18 cellular contexts compared by ENCODE assay signal in genomic region chr3:119825820-119826219, GRCh38. TPM values are rescaled to one million over a fixed set of nuclear protein-coding genes. Genes with fewer than 3 reads are reported as not detected.
DNase-seq lines count a peak whose midpoint lies in the region; ATAC-seq and TF ChIP-seq lines count a peak whose summit lies in the region.
"Had no signal": no experiment of that assay in that cellular context is flagged by ENCODE, and none has a peak within 500 bp of the region (broad histone marks: within the 10 kb centered on the region; RNA-seq: fewer than 3 reads in every experiment).

No MANE protein-coding gene starts in this region.

- H3K9ac ChIP-seq in neuronal stem cell (ENCODE audit: low read depth, low read length, poor library complexity): no peak overlapping the region

- H2BK5ac ChIP-seq in neuronal stem cell (ENCODE audit: low read length): no peak overlapping the region

- H3K27ac Mint-ChIP-seq in activated T-helper 17 cell treated with anti-CD3 and anti-CD28 coated beads, Interleukin-2, amount 50 U/mL, for 72 hours: peak overlapping the region; percentile 1
- H3K27ac Mint-ChIP-seq: CD8-positive, alpha-beta T cell had no signal

- no peaks in the 10 kb centered on the region for H3K4me1 Mint-ChIP-seq in activated T-helper 17 cell treated with anti-CD3 and anti-CD28 coated beads, Interleukin-2, amount 50 U/mL, for 72 hours

- no peak overlapping the region for H3K27ac ChIP-seq in HEK293 (ENCODE audit: extremely low read depth, low read depth, low read length)
- peak overlapping the region; percentile 54 for H3K27ac ChIP-seq in neuronal stem cell (replicated peaks; ENCODE audit: low read length)
- no peak overlapping the region for H3K27ac ChIP-seq in gastrocnemius medialis
- H3K27ac ChIP-seq: SJCRH30 had no signal

- no peaks in the 10 kb centered on the region for H3K9me3 Mint-ChIP-seq in activated T-helper 17 cell treated with anti-CD3 and anti-CD28 coated beads, Interleukin-2, amount 50 U/mL, for 72 hours
- H3K9me3 Mint-ChIP-seq: CD8-positive, alpha-beta T cell had no signal

- no peak for ATAC-seq in activated T-helper 17 cell treated with anti-CD3 and anti-CD28 coated beads, Interleukin-2, amount 50 U/mL, for 72 hours (replicated peaks)
- ATAC-seq in left lobe of liver (peak; percentile 82), GM21447 (IDR thresholded peaks at IDR 0.05; ENCODE audit: unreplicated experiment) (no peak), gastrocnemius medialis (no peak)
- ATAC-seq: CD8-positive, alpha-beta T cell had no signal

- H3K23ac ChIP-seq in neuronal stem cell (ENCODE audit: low read depth, low read length, poor library complexity): no peak overlapping the region

- H3K79me1 ChIP-seq in neuronal stem cell (ENCODE audit: low read depth, low read length): no peaks in the 10 kb centered on the region

- H2AFZ ChIP-seq in neuronal stem cell (ENCODE audit: low read length): no peak overlapping the region

- CTCF ChIA-PET in HEK293 (lab: Yijun Ruan, JAX): no interaction called here

- no peak for TF ChIP-seq POLR2A in gastrocnemius medialis (IDR thresholded peaks at IDR 0.05)

- no peak overlapping the region for H3K4me3 ChIP-seq in HEK293 (ENCODE audit: low read depth, low read length)
- no peak overlapping the region for H3K4me3 ChIP-seq in neuronal stem cell (ENCODE audit: low read length in 2 of 2)
- H3K4me3 ChIP-seq in gastrocnemius medialis: no peak overlapping the region
- H3K4me3 ChIP-seq: SJCRH30 had no signal

- H2BK120ac ChIP-seq in neuronal stem cell (ENCODE audit: low read depth, low read length): no peak overlapping the region

- H2BK15ac ChIP-seq in neuronal stem cell (ENCODE audit: low read length): no peak overlapping the region

- H3K18ac ChIP-seq in neuronal stem cell (ENCODE audit: low read length): no peak overlapping the region

- H2BK12ac ChIP-seq in neuronal stem cell (ENCODE audit: low read length): no peak overlapping the region

- H3K4ac ChIP-seq in neuronal stem cell (ENCODE audit: low read length): no peak overlapping the region

- H3K27me3 Mint-ChIP-seq in activated T-helper 17 cell treated with anti-CD3 and anti-CD28 coated beads, Interleukin-2, amount 50 U/mL, for 72 hours: no peaks in the 10 kb centered on the region

- H2AK5ac ChIP-seq in neuronal stem cell (ENCODE audit: low read depth, low read length): no peak overlapping the region

- no peak overlapping the region for H3K14ac ChIP-seq in neuronal stem cell (ENCODE audit: low read length)

- H3K36me3 ChIP-seq in HEK293 (ENCODE audit: control insufficient read depth in 2 of 2, insufficient read depth in 1 of 2, low read length in 2 of 2) (peaks cover 0 to 14% of the 10 kb centered on the region in 2 experiments; a peak in 1 of 3 replicates), neuronal stem cell (replicated peaks in 1 of 2; ENCODE audit: control insufficient read depth in 2 of 2, insufficient read depth in 2 of 2, low read length in 2 of 2) (peaks cover 6 to 35% of the 10 kb centered on the region in 2 donors), gastrocnemius medialis (no peaks in the 10 kb centered on the region)

- no peak overlapping the region for H3K4me2 ChIP-seq in neuronal stem cell (ENCODE audit: insufficient read depth, low read length, poor library complexity, severe bottlenecking)

- H3K27me3 ChIP-seq in neuronal stem cell (ENCODE audit: control insufficient read depth in 3 of 3, insufficient read depth in 3 of 3, low read depth in 1 of 3, low read length in 3 of 3): no peaks in the 10 kb centered on the region
- H3K27me3 ChIP-seq in gastrocnemius medialis: no peaks in the 10 kb centered on the region
- H3K27me3 ChIP-seq: BE2C, SJCRH30 had no signal

- H3K36me3 Mint-ChIP-seq in activated T-helper 17 cell treated with anti-CD3 and anti-CD28 coated beads, Interleukin-2, amount 50 U/mL, for 72 hours (ENCODE audit: low read depth): peaks cover 25% of the 10 kb centered on the region

- TF ChIP-seq CTCF in HEK293 (tag by site-specific recombination; IDR thresholded peaks at IDR 0.05) (no peak), gastrocnemius medialis (IDR thresholded peaks at IDR 0.05 in 4 of 5, conservative IDR thresholded peaks at IDR 0.05 in 1 of 5) (no peak)

- intact Hi-C loops in gastrocnemius medialis (cut with DNase I; ENCODE audit: low total_unique reads): no loop called here

- H4K91ac ChIP-seq in neuronal stem cell (ENCODE audit: low read depth, low read length, poor library complexity): no peak overlapping the region

- H3K9me3 ChIP-seq in HEK293 (ENCODE audit: control insufficient read depth, insufficient read depth, low read depth, low read length): no peaks in the 10 kb centered on the region
- H3K9me3 ChIP-seq in neuronal stem cell (replicated peaks in 1 of 2; ENCODE audit: control insufficient read depth in 2 of 2, insufficient read depth in 1 of 2, low read depth in 1 of 2, low read length in 2 of 2): peaks cover 0 to 7% of the 10 kb centered on the region in 2 donors
- no peaks in the 10 kb centered on the region for H3K9me3 ChIP-seq in gastrocnemius medialis
- H3K9me3 ChIP-seq: BE2C, SJCRH30 had no signal

- no CpG with 5 or more reads among the region's 1 CpG for WGBS in neuronal stem cell (ENCODE audit: extremely low coverage in 2 of 2, insufficient read length in 2 of 2, insufficient replicate concordance in 1 of 2), 2 donors

- no peak overlapping the region for H3K4me3 Mint-ChIP-seq in activated T-helper 17 cell treated with anti-CD3 and anti-CD28 coated beads, Interleukin-2, amount 50 U/mL, for 72 hours
- H3K4me3 Mint-ChIP-seq: CD8-positive, alpha-beta T cell had no signal

- DNase-seq in left lobe of liver (ENCODE audit: low spot score) (peak; percentile 74), neuronal stem cell (ENCODE audit: low spot score) (no peak), SIG-M5 treated with dmso at 0.1 percent for 504 hours (lab: John Stamatoyannopoulos, UW; ENCODE audit: unreplicated experiment) (no peak), gastrocnemius medialis (no peak)
- DNase-seq in activated CD4-positive, alpha-beta T cell treated with anti-CD3 and anti-CD28 coated beads, Interleukin-2, amount 50 U/mL, for 1 hour: no peak
- DNase-seq: BE2C; CD8-positive, alpha-beta T cell; IMR-90; MV-4-11; NCI-H1436 treated with DMSO at 0.1 percent for 48 hours; NCI-H2081; NCI-H524; SJCRH30 had no signal

- H3K4me1 ChIP-seq in HEK293 (ENCODE audit: control insufficient read depth, insufficient read depth, low read length) (no peaks in the 10 kb centered on the region), neuronal stem cell (ENCODE audit: control insufficient read depth in 2 of 2, insufficient read depth in 1 of 2, low read depth in 1 of 2, low read length in 2 of 2) (peaks cover 6 to 11% of the 10 kb centered on the region in 2 donors), gastrocnemius medialis (peaks cover 8 to 24% of the 10 kb centered on the region in 2 donors)

- in situ Hi-C loops in gastrocnemius medialis (cut with MboI; ENCODE audit: low sequenced_read_pairs in 4 of 4): no loop called here

- POLR2A ChIA-PET in HEK293 (lab: Yijun Ruan, JAX): no interaction called here

- H4K8ac ChIP-seq in neuronal stem cell (ENCODE audit: low read depth, low read length): no peak overlapping the region

TF ChIP-seq in HEK293, 187 proteins besides CTCF, POLR2A, EP300 and RAD21:
- TF ChIP-seq BCL11B (tag by site-specific recombination; IDR thresholded peaks at IDR 0.05; ENCODE audit: low read depth): no peak
- 0 out of 2 replicates have a peak, but pooled peaks have one; percentile 17 for TF ChIP-seq SCRT2 (tag by site-specific recombination; IDR thresholded peaks at IDR 0.05)

RNA-seq across cellular contexts. Expression of gene NR1I2, which starts 43.9 kb away (rescaled TPM):
- under 1 TPM; 0.43 to 0.82 TPM for total RNA-seq in activated T-helper 17 cell treated with anti-CD3 and anti-CD28 coated beads, Interleukin-2, amount 50 U/mL, for 72 hours
- total RNA-seq in left lobe of liver (206 TPM), gastrocnemius medialis (under 1 TPM in 2 of 4 donors, not detected in 2; 0.17 to 0.18 TPM)
- polyA plus RNA-seq in neuronal stem cell (2013, experiment 1 of 2): 0.17 TPM
- 0.22 TPM for polyA plus RNA-seq in neuronal stem cell (2013, experiment 2 of 2)
- total RNA-seq: IMR-90, LHCN-M2, SJCRH30 had no signal
- polyA plus RNA-seq: AG04450, IMR-90 had no signal

Comparison
In these comparisons a context has a peak if more than half of its experiments do, and no peak if none do; other contexts are left out.
1. RNA of gene NR1I2, which starts 43.9 kb away (total RNA-seq): 206 TPM in left lobe of liver (single experiment); 0.43 to 0.82 TPM in activated T-helper 17 cell treated with anti-CD3 and anti-CD28 coated beads, Interleukin-2, amount 50 U/mL, for 72 hours and 0.17 to 0.18 TPM in gastrocnemius medialis; every median in the first group is over 100 times any median in the second.